Comparison of ENCODE assay signal across 11 cellular contexts in the genomic region with DNA sequence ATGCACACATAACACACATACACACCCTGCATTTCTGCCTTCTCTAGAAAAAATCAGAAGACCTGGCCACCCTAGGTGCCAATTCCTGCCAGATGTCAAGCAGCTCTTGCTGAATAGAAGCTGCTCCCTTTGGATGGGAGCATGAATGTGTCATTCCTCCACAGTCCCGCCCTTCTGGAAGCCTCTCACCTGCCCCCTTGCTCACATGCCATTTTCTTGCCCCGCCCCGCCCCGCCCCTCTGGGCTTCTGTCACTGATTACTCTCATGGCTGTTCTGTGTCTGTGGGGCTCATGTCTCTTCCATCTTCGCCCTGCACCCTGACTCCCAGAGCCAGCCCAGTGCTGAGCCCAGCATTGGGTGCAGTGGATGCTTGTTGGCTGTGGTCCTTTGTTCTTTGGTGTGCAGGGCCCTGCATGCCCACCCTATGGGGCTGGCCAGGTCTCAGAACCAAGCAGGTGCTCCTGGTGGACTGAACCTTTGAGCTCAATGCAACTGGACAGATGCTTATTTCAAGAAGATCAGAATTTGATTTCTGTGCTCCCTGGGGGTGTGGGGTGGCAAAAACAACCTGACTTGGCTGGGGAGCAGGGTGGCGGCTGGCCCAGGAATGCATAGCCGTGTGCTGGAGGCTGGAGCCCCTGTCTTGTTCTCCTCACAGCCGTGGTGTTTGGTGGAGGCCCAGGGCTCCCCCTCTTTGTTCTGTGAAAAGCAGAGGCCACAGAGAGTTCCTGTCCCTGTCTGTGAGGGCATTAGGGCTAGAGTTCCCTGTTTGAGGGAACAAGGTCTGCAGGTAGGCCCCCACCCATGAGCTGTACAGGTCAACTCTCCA.
DNase-seq lines count a peak whose midpoint lies in the region; TF ChIP-seq lines count a peak whose summit lies in the region.
"Had no signal": no experiment of that assay in that cellular context is flagged by ENCODE, and none has a peak within 500 bp of the region (broad histone marks: within the 10 kb centered on the region; RNA-seq: fewer than 3 reads in every experiment).

No MANE protein-coding gene starts in this region.

- no peak overlapping the region for H4K91ac ChIP-seq in H9 (ENCODE audit: insufficient read length, low read depth, low read length)

- no peaks in the 10 kb centered on the region; the same call in 1 of the 2 replicates for H3K27me3 ChIP-seq in H9 (ENCODE audit: insufficient read depth, low read length)
- H3K27me3 ChIP-seq: vagina had no signal

- POLR2A ChIA-PET in RWPE1 (lab: Yijun Ruan, JAX; ENCODE audit: low non-redundant PET) = no interaction called here

- no peak overlapping the region for H2AK5ac ChIP-seq in H9 (ENCODE audit: insufficient read length, low read length)

- no peak overlapping the region for H3K4me2 ChIP-seq in H9 (ENCODE audit: insufficient read depth, insufficient read length, low read length)

- H3K27ac ChIP-seq in H9 (ENCODE audit: insufficient read length, low read depth, low read length) = no peak overlapping the region
- no peak overlapping the region for H3K27ac ChIP-seq in RWPE1

- no peaks in the 10 kb centered on the region; a peak in 1 of 7 replicates for H3K36me3 Mint-ChIP-seq in H9 (ENCODE audit: insufficient read depth in 1 of 3, low read depth in 3 of 3)
- no peaks in the 10 kb centered on the region for H3K36me3 Mint-ChIP-seq in nephron progenitor cell (ENCODE audit: low read depth)

- CTCF ChIA-PET in RWPE1 (lab: Yijun Ruan, JAX) = no interaction called here

- H2BK120ac ChIP-seq in H9 (ENCODE audit: low read depth, low read length, poor library complexity, severe bottlenecking) = no peak overlapping the region

- WGBS in H9 (ENCODE audit: extremely low coverage, insufficient read length, low lambda C conversion rate) = no CpG with 5 or more reads among the region's 8 CpGs

- H3K79me2 ChIP-seq in H9 (ENCODE audit: insufficient read depth, low read length) = no peaks in the 10 kb centered on the region

- H3K4me3 Mint-ChIP-seq in H9 (no peak overlapping the region), nephron progenitor cell (no peak overlapping the region)
- H3K4me3 Mint-ChIP-seq: activated T-cell treated with anti-CD3 and anti-CD28 coated beads, Interleukin-2, amount 50 U/mL, for 24 hours had no signal

- H4K5ac ChIP-seq in H9 (ENCODE audit: insufficient read length, low read depth, low read length) = no peak overlapping the region

- H3K4me1 ChIP-seq in H9 (ENCODE audit: insufficient read depth, low read length) = no peaks in the 10 kb centered on the region

- H2AFZ ChIP-seq in H9 (ENCODE audit: low read length) = no peak overlapping the region

- no peak overlapping the region for H3K56ac ChIP-seq in H9 (ENCODE audit: insufficient read length, low read depth, low read length)

- H3K9ac ChIP-seq in H9 (ENCODE audit: extremely low read depth, insufficient read length, low read length) = no peak overlapping the region

- no peaks in the 10 kb centered on the region for H4K20me1 ChIP-seq in H9 (ENCODE audit: control insufficient read depth, insufficient read depth, insufficient read length)

- H2BK15ac ChIP-seq in H9 (ENCODE audit: low read depth, low read length) = no peak overlapping the region

- peak; percentile 66 for DNase-seq in A172 (ENCODE audit: low spot score)
- peak; percentile 79 for DNase-seq in H9
- peak; percentile 75 for DNase-seq in RWPE1 (ENCODE audit: low spot score)
- DNase-seq in kidney tubule cell (ENCODE audit: low spot score) = peak; percentile 28
- DNase-seq in activated CD8-positive, alpha-beta memory T cell treated with anti-CD3 and anti-CD28 coated beads, Interleukin-2, amount 50 U/mL, for 48 hours = no peak
- DNase-seq in amygdala (lab: John Stamatoyannopoulos, UW) = no peak
- no peak for DNase-seq in COLO829 (ENCODE audit: low spot score)
- no peak for DNase-seq in nephron progenitor cell
- DNase-seq: activated T-cell treated with anti-CD3 and anti-CD28 coated beads, Interleukin-2, amount 50 U/mL, for 24 hours; GDM1 had no signal

- no peaks in the 10 kb centered on the region for H3K9me3 ChIP-seq in H9 (ENCODE audit: control insufficient read depth, low read depth, low read length)
- H3K9me3 ChIP-seq: vagina had no signal

- H3K27me3 Mint-ChIP-seq in H9 (ENCODE audit: low read depth) (peaks cover 90% of the 10 kb centered on the region), nephron progenitor cell (ENCODE audit: low read depth, poor library complexity) (peaks cover 86% of the 10 kb centered on the region)

- no peak overlapping the region for H2BK5ac ChIP-seq in H9 (ENCODE audit: insufficient read length, low read length)

- no peak overlapping the region for H3K23ac ChIP-seq in H9 (ENCODE audit: insufficient read length, low read depth, low read length)

- no peak overlapping the region for H3T11ph ChIP-seq in H9 (ENCODE audit: low read length)

- 0 out of 5 replicates have a peak, but pooled peaks cover 0 to 5% of the 10 kb centered on the region in 2 experiments for H3K9me3 Mint-ChIP-seq in H9
- no peaks in the 10 kb centered on the region for H3K9me3 Mint-ChIP-seq in nephron progenitor cell
- H3K9me3 Mint-ChIP-seq: activated T-cell treated with anti-CD3 and anti-CD28 coated beads, Interleukin-2, amount 50 U/mL, for 24 hours had no signal

- H4K8ac ChIP-seq in H9 (replicated peaks; ENCODE audit: insufficient read length, low read depth, low read length) = no peak overlapping the region

- H3K4me1 Mint-ChIP-seq in H9 = peaks cover 54 to 64% of the 10 kb centered on the region in 2 experiments
- H3K4me1 Mint-ChIP-seq in nephron progenitor cell = no peaks in the 10 kb centered on the region

- no peak overlapping the region for H2BK12ac ChIP-seq in H9 (ENCODE audit: insufficient read length, low read depth, low read length)

- H3K18ac ChIP-seq in H9 (ENCODE audit: insufficient read length, low read depth, low read length) = no peak overlapping the region

- H3K4ac ChIP-seq in H9 (ENCODE audit: low read depth, low read length) = no peak overlapping the region

- no peak overlapping the region for H3K14ac ChIP-seq in H9 (ENCODE audit: insufficient read depth, low read length)

- TF ChIP-seq CTCF in H9 (conservative IDR thresholded peaks at IDR 0.05) (no peak), RWPE1 (conservative IDR thresholded peaks at IDR 0.05; ENCODE audit: low read depth) (no peak), nephron progenitor cell (IDR thresholded peaks at IDR 0.05) (no peak)

- peak overlapping the region in 2 of 3 experiments; percentile 70 to 92; a peak in 1 of 7 replicates for H3K27ac Mint-ChIP-seq in H9
- no peak overlapping the region for H3K27ac Mint-ChIP-seq in nephron progenitor cell
- H3K27ac Mint-ChIP-seq: activated T-cell treated with anti-CD3 and anti-CD28 coated beads, Interleukin-2, amount 50 U/mL, for 24 hours had no signal

- no peaks in the 10 kb centered on the region for H3K23me2 ChIP-seq in H9 (ENCODE audit: insufficient read length, low read depth, low read length, poor library complexity, severe bottlenecking)

- H3K79me1 ChIP-seq in H9 (ENCODE audit: insufficient read depth, low read depth, low read length, poor library complexity, severe bottlenecking) = no peaks in the 10 kb centered on the region

- H2BK20ac ChIP-seq in H9 (ENCODE audit: low read depth, low read length, poor library complexity, severe bottlenecking) = no peak overlapping the region

Comparison
In these comparisons a context has a peak if more than half of its experiments do, and no peak if none do; other contexts are left out.
1. DNase-seq: peak in A172 (single experiment), H9 (single experiment), RWPE1 (single experiment) and kidney tubule cell (single experiment); none in activated CD8-positive, alpha-beta memory T cell treated with anti-CD3 and anti-CD28 coated beads, Interleukin-2, amount 50 U/mL, for 48 hours (single experiment), amygdala (0 of 56), COLO829 (single experiment) and nephron progenitor cell (single experiment).